8 cellular contexts compared by ENCODE assay signal in the genomic region with DNA sequence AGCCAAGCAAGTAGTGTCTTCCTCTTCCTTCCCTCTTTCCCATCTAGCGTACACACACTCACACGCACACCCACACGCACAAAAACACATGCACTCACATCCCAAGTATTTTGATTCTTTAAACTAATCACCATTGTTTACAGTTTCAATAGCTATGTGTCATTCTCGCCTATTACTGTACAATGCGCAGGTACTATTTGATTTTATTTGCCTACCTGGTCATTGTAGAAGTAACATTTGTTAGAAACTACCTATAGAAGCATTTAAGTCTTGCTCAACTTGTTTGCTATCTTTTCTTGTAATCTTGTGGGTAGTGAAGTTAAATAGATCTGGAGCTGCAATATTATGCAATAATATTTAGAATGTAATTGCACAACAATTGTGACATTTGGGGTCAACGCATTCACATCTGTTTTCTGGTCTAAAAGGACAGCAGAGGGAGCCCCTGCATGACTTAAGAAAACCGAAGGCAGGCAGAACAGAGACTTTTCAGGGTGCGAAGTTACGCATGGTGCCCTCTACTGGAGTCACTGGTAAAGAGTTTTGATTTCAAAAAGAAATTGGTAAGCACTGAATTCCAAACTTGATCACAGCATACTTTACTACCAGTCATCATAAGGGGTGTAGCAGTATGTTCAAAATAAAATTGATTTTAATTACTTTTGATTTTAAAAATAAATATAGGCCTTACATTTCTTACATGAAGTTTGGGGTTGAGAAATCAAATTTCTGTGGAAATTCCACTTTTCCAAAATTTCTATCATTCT.
DNase-seq lines count a peak whose midpoint lies in the region; ATAC-seq and TF ChIP-seq lines count a peak whose summit lies in the region.

No MANE protein-coding gene starts in this region.

- WGBS in prostate gland = 44% methylated on average over 9 of the region's 9 CpGs

- H3K4me1 Mint-ChIP-seq in activated CD8-positive, alpha-beta T cell treated with anti-CD3 and anti-CD28 coated beads for 36 hours (ENCODE audit: low read depth) = no peaks in the 10 kb centered on the region
- H3K4me1 Mint-ChIP-seq in natural killer cell = no peaks in the 10 kb centered on the region

- H3K9me3 Mint-ChIP-seq in activated CD8-positive, alpha-beta T cell treated with anti-CD3 and anti-CD28 coated beads for 36 hours = no peaks in the 10 kb centered on the region
- H3K9me3 Mint-ChIP-seq in natural killer cell = peaks cover 0 to 2% of the 10 kb centered on the region in 2 donors

- POLR2A ChIA-PET in activated CD8-positive, alpha-beta T cell treated with anti-CD3 and anti-CD28 coated beads for 36 hours (lab: Charles Lee) = no interaction called here

- peak; percentile 57 for TF ChIP-seq CTCF in activated CD8-positive, alpha-beta T cell treated with anti-CD3 and anti-CD28 coated beads for 36 hours (IDR thresholded peaks at IDR 0.05)
- TF ChIP-seq CTCF in prostate gland (IDR thresholded peaks at IDR 0.05) (peak in 3 of 4 experiments; percentile 72 to 81 (median 76)), natural killer cell (IDR thresholded peaks at IDR 0.05) (no peak)

- H3K27me3 Mint-ChIP-seq in activated CD8-positive, alpha-beta T cell treated with anti-CD3 and anti-CD28 coated beads for 36 hours = no peaks in the 10 kb centered on the region
- no peaks in the 10 kb centered on the region for H3K27me3 Mint-ChIP-seq in natural killer cell (ENCODE audit: low read depth in 2 of 2)

- intact Hi-C loops in activated CD8-positive, alpha-beta T cell treated with anti-CD3 and anti-CD28 coated beads for 36 hours (cut with micrococcal nuclease) = loop anchor here (10.0 kb wide), 1 partner anchor 213 kb away; no protein-coding TSS in a partner anchor
- intact Hi-C loops in head of caudate nucleus (cut with DNase I) = loop anchor here (5.0 kb wide), 1 partner anchor 210 kb away; no protein-coding TSS in a partner anchor
- intact Hi-C loops in prostate gland (cut with DNase I) = loop anchor here (5.0 kb wide), 1 partner anchor 215 kb away; no protein-coding TSS in a partner anchor
- intact Hi-C loops in natural killer cell (cut with micrococcal nuclease) = no loop called here

- no peaks in the 10 kb centered on the region for H3K4me1 ChIP-seq in prostate gland (replicated peaks)

- CTCF ChIA-PET in activated CD8-positive, alpha-beta T cell treated with anti-CD3 and anti-CD28 coated beads for 36 hours (lab: Charles Lee) = interaction anchor here (1.0 to 1.7 kb wide), 4 partner anchors 32 to 390 kb away, joined by 4 to 5 read pairs (median 4); no protein-coding TSS in a partner anchor

- no peaks in the 10 kb centered on the region for H3K27me3 ChIP-seq in prostate gland (replicated peaks; ENCODE audit: insufficient read depth)

- no peaks in the 10 kb centered on the region for H3K36me3 Mint-ChIP-seq in activated CD8-positive, alpha-beta T cell treated with anti-CD3 and anti-CD28 coated beads for 36 hours (ENCODE audit: low read depth)
- H3K36me3 Mint-ChIP-seq in natural killer cell = no peaks in the 10 kb centered on the region

- H3K4me3 Mint-ChIP-seq in activated CD8-positive, alpha-beta T cell treated with anti-CD3 and anti-CD28 coated beads for 36 hours = no peak overlapping the region
- H3K4me3 Mint-ChIP-seq in natural killer cell = no peak overlapping the region

- H3K4me3 ChIP-seq in prostate gland = no peak overlapping the region

- no peak overlapping the region for H3K27ac Mint-ChIP-seq in activated CD8-positive, alpha-beta T cell treated with anti-CD3 and anti-CD28 coated beads for 36 hours
- no peak overlapping the region for H3K27ac Mint-ChIP-seq in natural killer cell

- DNase-seq in ELR (ENCODE audit: low read depth) = peak; percentile 90
- peak; percentile 39 for DNase-seq in NCI-H446 treated with DMSO at 0.1 percent for 48 hours (lab: John Stamatoyannopoulos, UW)
- DNase-seq in activated CD8-positive, alpha-beta T cell treated with anti-CD3 and anti-CD28 coated beads for 36 hours = peak; percentile 62
- peak; percentile 31 to 90 (median 73) for DNase-seq in head of caudate nucleus
- DNase-seq in prostate gland (ENCODE audit: low spot score) = peak; percentile 60
- no peak for DNase-seq in natural killer cell

- no peak overlapping the region for H3K27ac ChIP-seq in prostate gland

- no peak for TF ChIP-seq POLR2A in prostate gland (IDR thresholded peaks at IDR 0.05)

- no peaks in the 10 kb centered on the region for H3K36me3 ChIP-seq in prostate gland

- H3K9me3 ChIP-seq in prostate gland = no peaks in the 10 kb centered on the region

- ATAC-seq in GM19455 (IDR thresholded peaks at IDR 0.05; ENCODE audit: unreplicated experiment) (peak; percentile 91), HG03432 (IDR thresholded peaks at IDR 0.05; ENCODE audit: unreplicated experiment) (peak; percentile 97), natural killer cell (no peak)
- ATAC-seq in activated CD8-positive, alpha-beta T cell treated with anti-CD3 and anti-CD28 coated beads for 36 hours = peak; percentile 53

Comparison
In these comparisons a context has a peak if more than half of its experiments do, and no peak if none do; other contexts are left out.
1. ATAC-seq: peak in GM19455 (single experiment), HG03432 (single experiment) and activated CD8-positive, alpha-beta T cell treated with anti-CD3 and anti-CD28 coated beads for 36 hours (single experiment); none in natural killer cell (0 of 3).